Comparison of ENCODE assay signal across 8 cellular contexts in genomic region chr9:137454506-137455360, GRCh38. TPM values are rescaled to one million over a fixed set of nuclear protein-coding genes. Genes with fewer than 3 reads are reported as not detected.
DNase-seq lines count a peak whose midpoint lies in the region; ATAC-seq and TF ChIP-seq lines count a peak whose summit lies in the region.

No MANE protein-coding gene starts in this region.

- H3K4me1 ChIP-seq in right lobe of liver = peaks cover 0 to 25% (median 3%) of the 10 kb centered on the region in 4 donors
- H3K4me1 ChIP-seq in thymus (ENCODE audit: control insufficient read depth, insufficient read depth, low read length) = peaks cover 23% of the 10 kb centered on the region

- no peaks in the 10 kb centered on the region for H3K9me3 Mint-ChIP-seq in activated CD4-positive, alpha-beta T cell treated with anti-CD3 and anti-CD28 coated beads, Interleukin-2, amount 10 ng/mL, durations not matched to agents 7 days and 5 days

- H3K27ac ChIP-seq in right lobe of liver = peak overlapping the region; percentile 44 to 90 (median 84)
- H3K27ac ChIP-seq in thymus (ENCODE audit: low read depth) = peak overlapping the region; percentile 69

- H3K4me1 Mint-ChIP-seq in activated CD4-positive, alpha-beta T cell treated with anti-CD3 and anti-CD28 coated beads, Interleukin-2, amount 10 ng/mL, durations not matched to agents 7 days and 5 days = peaks cover 42% of the 10 kb centered on the region

- peak; percentile 43 to 65 (median 61) for ATAC-seq in right lobe of liver
- ATAC-seq in GM21515 (IDR thresholded peaks at IDR 0.05; ENCODE audit: unreplicated experiment) = no peak
- ATAC-seq in HG03095 (IDR thresholded peaks at IDR 0.05; ENCODE audit: unreplicated experiment) = no peak

- no peak for TF ChIP-seq POLR2A in right lobe of liver (IDR thresholded peaks at IDR 0.05)

- H3K27me3 Mint-ChIP-seq in activated CD4-positive, alpha-beta T cell treated with anti-CD3 and anti-CD28 coated beads, Interleukin-2, amount 10 ng/mL, durations not matched to agents 7 days and 5 days = no peaks in the 10 kb centered on the region

- no peaks in the 10 kb centered on the region for H3K27me3 ChIP-seq in right lobe of liver
- no peaks in the 10 kb centered on the region for H3K27me3 ChIP-seq in thymus (ENCODE audit: control insufficient read depth, insufficient read depth)

- 29% methylated on average over 7 of the region's 33 CpGs for WGBS in right lobe of liver (ENCODE audit: insufficient coverage, low coverage, low lambda C conversion rate, missing lambda C conversion rate)
- 78% methylated on average over 33 of the region's 33 CpGs for WGBS in thymus

- peaks cover 11% of the 10 kb centered on the region for H3K36me3 Mint-ChIP-seq in activated CD4-positive, alpha-beta T cell treated with anti-CD3 and anti-CD28 coated beads, Interleukin-2, amount 10 ng/mL, durations not matched to agents 7 days and 5 days (ENCODE audit: low read depth)

- H3K36me3 ChIP-seq in right lobe of liver (no peaks in the 10 kb centered on the region), thymus (ENCODE audit: control insufficient read depth, insufficient read depth) (peaks cover 19% of the 10 kb centered on the region)

- H3K4me3 ChIP-seq in choroid plexus epithelial cell (ENCODE audit: low read depth, low read length) = peak overlapping the region; percentile 38
- peak overlapping the region; percentile 50 to 62 (median 58) for H3K4me3 ChIP-seq in right lobe of liver
- H3K4me3 ChIP-seq in thymus (ENCODE audit: low read length) = peak overlapping the region; percentile 48

- CTCF ChIA-PET in activated CD4-positive, alpha-beta T cell treated with anti-CD3 and anti-CD28 coated beads, Interleukin-2, amount 10 ng/mL, durations not matched to agents 7 days and 5 days (lab: Charles Lee) = interaction anchor here (1.2 kb wide), 1 partner anchor 32 kb away, joined by 6 read pairs; the partner anchor contains the start of genes EXD3 and NOXA1

- peak overlapping the region; percentile 85 for H3K27ac Mint-ChIP-seq in activated CD4-positive, alpha-beta T cell treated with anti-CD3 and anti-CD28 coated beads, Interleukin-2, amount 10 ng/mL, durations not matched to agents 7 days and 5 days

- POLR2A ChIA-PET in activated CD4-positive, alpha-beta T cell treated with anti-CD3 and anti-CD28 coated beads, Interleukin-2, amount 10 ng/mL, durations not matched to agents 7 days and 5 days (lab: Charles Lee) = no interaction called here

- H3K9me3 ChIP-seq in right lobe of liver (no peaks in the 10 kb centered on the region), thymus (ENCODE audit: control insufficient read depth) (peaks cover 1% of the 10 kb centered on the region)

- no peak for DNase-seq in activated CD4-positive, alpha-beta T cell treated with anti-CD3 and anti-CD28 coated beads, Interleukin-2, amount 10 ng/mL, durations not matched to agents 7 days and 5 days
- DNase-seq in activated CD4-positive, alpha-beta T cell treated with anti-CD3 and anti-CD28 coated beads, Interleukin-2, amount 50 U/mL, for 1 hour = no peak
- DNase-seq in choroid plexus epithelial cell (ENCODE audit: low read depth) = peak; percentile 42
- peak; percentile 72 to 91 (median 90) for DNase-seq in right lobe of liver
- no peak for DNase-seq in NCI-H748 treated with DMSO at 0.1 percent for 48 hours (lab: John Stamatoyannopoulos, UW)

- intact Hi-C loops in right lobe of liver (cut with DNase I) = no loop called here

- TF ChIP-seq CTCF in choroid plexus epithelial cell (conservative IDR thresholded peaks at IDR 0.05; ENCODE audit: low read depth, low read length) (no peak), right lobe of liver (IDR thresholded peaks at IDR 0.05) (no peak)

- H3K4me3 Mint-ChIP-seq in activated CD4-positive, alpha-beta T cell treated with anti-CD3 and anti-CD28 coated beads, Interleukin-2, amount 10 ng/mL, durations not matched to agents 7 days and 5 days = peak overlapping the region; percentile 58

RNA-seq across cellular contexts. Expression of gene NSMF, which starts 4.4 kb away (rescaled TPM):
- total RNA-seq in activated CD4-positive, alpha-beta T cell treated with anti-CD3 and anti-CD28 coated beads, Interleukin-2, amount 10 ng/mL, durations not matched to agents 7 days and 5 days = 10 to 100 TPM; 57.6 to 60.3 TPM
- total RNA-seq in right lobe of liver = 10 to 100 TPM; 15.6 to 55.4 (median 20.1) TPM
- 77.6 TPM for polyA plus RNA-seq in thymus

RNA-seq across cellular contexts. Expression of gene ENTPD8, which starts 13.6 kb away (rescaled TPM):
- not detected for total RNA-seq in activated CD4-positive, alpha-beta T cell treated with anti-CD3 and anti-CD28 coated beads, Interleukin-2, amount 10 ng/mL, durations not matched to agents 7 days and 5 days
- total RNA-seq in right lobe of liver = 10 to 100 TPM in 2 of 6 experiments, 1 to 10 TPM in 4; 3.3 to 11.5 (median 7.5) TPM
- polyA plus RNA-seq in thymus = 3.8 TPM

RNA-seq across cellular contexts. Expression of gene NOXA1, which starts 31.5 kb away (rescaled TPM):
- total RNA-seq in activated CD4-positive, alpha-beta T cell treated with anti-CD3 and anti-CD28 coated beads, Interleukin-2, amount 10 ng/mL, durations not matched to agents 7 days and 5 days = 1 to 10 TPM in 1 of 2 experiments, under 1 TPM in 1; 0.46 to 1.1 TPM
- total RNA-seq in right lobe of liver = 1 to 10 TPM; 4.7 to 8.0 (median 5.7) TPM
- polyA plus RNA-seq in thymus = 8.4 TPM

RNA-seq across cellular contexts. Expression of gene EXD3, which starts 31.8 kb away (rescaled TPM):
- total RNA-seq in activated CD4-positive, alpha-beta T cell treated with anti-CD3 and anti-CD28 coated beads, Interleukin-2, amount 10 ng/mL, durations not matched to agents 7 days and 5 days = 10 to 100 TPM; 10.3 to 13.2 TPM
- 10 to 100 TPM in 3 of 6 experiments, 1 to 10 TPM in 3; 3.3 to 14.4 (median 10.6) TPM for total RNA-seq in right lobe of liver
- polyA plus RNA-seq in thymus = 16.8 TPM

Comparison
In these comparisons a context has a peak if more than half of its experiments do, and no peak if none do; other contexts are left out.
1. DNase-seq: peak in choroid plexus epithelial cell (single experiment) and right lobe of liver (3 of 3); none in activated CD4-positive, alpha-beta T cell treated with anti-CD3 and anti-CD28 coated beads, Interleukin-2, amount 10 ng/mL, durations not matched to agents 7 days and 5 days (single experiment), activated CD4-positive, alpha-beta T cell treated with anti-CD3 and anti-CD28 coated beads, Interleukin-2, amount 50 U/mL, for 1 hour (single experiment) and NCI-H748 treated with DMSO at 0.1 percent for 48 hours (single experiment).
2. ATAC-seq: peak in right lobe of liver (4 of 4); none in GM21515 (single experiment) and HG03095 (single experiment).
3. RNA of gene ENTPD8, which starts 13.6 kb away (total RNA-seq): 3.3 to 11.5 TPM in right lobe of liver; not detected in activated CD4-positive, alpha-beta T cell treated with anti-CD3 and anti-CD28 coated beads, Interleukin-2, amount 10 ng/mL, durations not matched to agents 7 days and 5 days; every median in the first group is over 4 times any median in the second.
4. Peak in every context shown above with its lines, with median percentiles within 50 percentile points of each other: H3K4me3 ChIP-seq.